In genomic region chr10:128069351-128070051, GRCh38 we compare ENCODE assay signal across 8 cellular contexts. TPM values are rescaled to one million over a fixed set of nuclear protein-coding genes. Genes with fewer than 3 reads are reported as not detected.
A peak's percentile ranks its signal among the peaks of the same experiment; 100 is the strongest.
DNase-seq lines count a peak whose midpoint lies in the region; ATAC-seq and TF ChIP-seq lines count a peak whose summit lies in the region.

No MANE protein-coding gene starts in this region.

- H4K20me1 ChIP-seq in osteoblast (ENCODE audit: insufficient read depth, low read length), result no peaks in the 10 kb centered on the region

- peak; percentile 39 for DNase-seq in COR-L47 (lab: John Stamatoyannopoulos, UW)
- peak; percentile 71 for DNase-seq in KBM-7
- DNase-seq in RPMI8226, result peak; percentile 46
- DNase-seq in fibroblast of villous mesenchyme (ENCODE audit: low read depth), result peak; percentile 86
- DNase-seq in osteoblast (ENCODE audit: insufficient read length, low spot score, missing footprints), result peak; percentile 97
- DNase-seq in type B pancreatic cell (ENCODE audit: extremely low spot score, unreplicated experiment), result no peak

- TF ChIP-seq CTCF in fibroblast of villous mesenchyme (IDR thresholded peaks at IDR 0.05; ENCODE audit: insufficient read depth, low read depth, low read length) (peak; percentile 80), osteoblast (IDR thresholded peaks at IDR 0.05; ENCODE audit: extremely low read depth, low read depth, low read length) (peak; percentile 83), type B pancreatic cell (conservative IDR thresholded peaks at IDR 0.05) (peak; percentile 93)

- ATAC-seq in GM21367 (IDR thresholded peaks at IDR 0.05; ENCODE audit: unreplicated experiment), result peak; percentile 50
- peak; percentile 23 for ATAC-seq in activated T-helper 17 cell treated with anti-CD3 and anti-CD28 coated beads, Interleukin-2, amount 50 U/mL, for 72 hours (replicated peaks)

- peaks cover 97% of the 10 kb centered on the region for H3K36me3 Mint-ChIP-seq in activated T-helper 17 cell treated with anti-CD3 and anti-CD28 coated beads, Interleukin-2, amount 50 U/mL, for 72 hours (ENCODE audit: low read depth)
- H3K36me3 Mint-ChIP-seq in type B pancreatic cell, result no peaks in the 10 kb centered on the region

- H3K4me1 ChIP-seq in osteoblast (ENCODE audit: insufficient read depth, low read length), result peaks cover 13% of the 10 kb centered on the region

- H3K4me3 ChIP-seq in fibroblast of villous mesenchyme (ENCODE audit: low read depth, low read length) (no peak overlapping the region), osteoblast (ENCODE audit: insufficient read depth, low read length) (no peak overlapping the region)

- no peak overlapping the region for H3K4me3 Mint-ChIP-seq in activated T-helper 17 cell treated with anti-CD3 and anti-CD28 coated beads, Interleukin-2, amount 50 U/mL, for 72 hours
- H3K4me3 Mint-ChIP-seq in type B pancreatic cell, result no peak overlapping the region

- peaks cover 4% of the 10 kb centered on the region for H3K9me3 Mint-ChIP-seq in activated T-helper 17 cell treated with anti-CD3 and anti-CD28 coated beads, Interleukin-2, amount 50 U/mL, for 72 hours
- no peaks in the 10 kb centered on the region for H3K9me3 Mint-ChIP-seq in type B pancreatic cell

- H3K27ac ChIP-seq in osteoblast (ENCODE audit: low read depth, low read length), result no peak overlapping the region

- no peaks in the 10 kb centered on the region for H3K79me2 ChIP-seq in osteoblast (ENCODE audit: insufficient read depth, low read length)

- peak overlapping the region; percentile 59 for H3K4me2 ChIP-seq in osteoblast (ENCODE audit: insufficient read depth, low read length)

- no peaks in the 10 kb centered on the region for H3K27me3 Mint-ChIP-seq in activated T-helper 17 cell treated with anti-CD3 and anti-CD28 coated beads, Interleukin-2, amount 50 U/mL, for 72 hours
- no peaks in the 10 kb centered on the region for H3K27me3 Mint-ChIP-seq in type B pancreatic cell

- H2AFZ ChIP-seq in osteoblast (ENCODE audit: low read length), result no peak overlapping the region

- H3K36me3 ChIP-seq in osteoblast (ENCODE audit: insufficient read depth, low read length), result peaks cover 9% of the 10 kb centered on the region

- H3K4me1 Mint-ChIP-seq in activated T-helper 17 cell treated with anti-CD3 and anti-CD28 coated beads, Interleukin-2, amount 50 U/mL, for 72 hours, result peaks cover 34% of the 10 kb centered on the region
- no peaks in the 10 kb centered on the region for H3K4me1 Mint-ChIP-seq in type B pancreatic cell (ENCODE audit: unreplicated experiment)

- H3K9me3 ChIP-seq in osteoblast (ENCODE audit: low read depth, low read length), result no peaks in the 10 kb centered on the region

- H3K27me3 ChIP-seq in osteoblast (ENCODE audit: insufficient read depth, low read length), result no peaks in the 10 kb centered on the region

- in situ Hi-C loops in KBM-7 (cut with MboI; ENCODE audit: low pct_unique_long_range_greater_than_20kb, low sequenced_read_pairs), result loop anchor here (10.0 kb wide), 1 partner anchor 75 kb away; no protein-coding TSS in a partner anchor

- H3K27ac Mint-ChIP-seq in activated T-helper 17 cell treated with anti-CD3 and anti-CD28 coated beads, Interleukin-2, amount 50 U/mL, for 72 hours, result peak overlapping the region; percentile 64
- no peak overlapping the region for H3K27ac Mint-ChIP-seq in type B pancreatic cell

RNA-seq across cellular contexts. Expression of gene MKI67, which starts 56.7 kb away (rescaled TPM):
- total RNA-seq in activated T-helper 17 cell treated with anti-CD3 and anti-CD28 coated beads, Interleukin-2, amount 50 U/mL, for 72 hours, result 100 to 1,000 TPM; 262 to 281 TPM
- total RNA-seq in fibroblast of villous mesenchyme (14.2 and 21.2 TPM in 2 replicates), osteoblast (2.5 and 3.5 TPM in 2 replicates), type B pancreatic cell (ENCODE audit: low replicate concordance) (40.5 and 104 TPM in 2 replicates)
